Comparison of ENCODE assay signal across 1 cellular context in genomic region chr11:61369372-61370348, GRCh38.
TF ChIP-seq lines count a peak whose summit lies in the region.

No MANE protein-coding gene starts in this region.

TF ChIP-seq in HepG2, 621 proteins besides CTCF, POLR2A, EP300 and RAD21 (continued from another document and continues in another):
- TF ChIP-seq HHEX (CRISPR knock-in tag; IDR thresholded peaks at IDR 0.05) (no peak), CSRNP1 (CRISPR knock-in tag; IDR thresholded peaks at IDR 0.05) (no peak), ZGPAT (CRISPR knock-in tag; IDR thresholded peaks at IDR 0.05) (peak; percentile 78), ZNF329 (CRISPR knock-in tag; IDR thresholded peaks at IDR 0.05; ENCODE audit: low read depth) (no peak), ZNF441 (CRISPR knock-in tag; IDR thresholded peaks at IDR 0.05; ENCODE audit: borderline replicate concordance) (peak; percentile 83; the same call in 1 of the 2 replicates), STAG1 (CRISPR knock-in tag; IDR thresholded peaks at IDR 0.05) (no peak), ZNF30 (CRISPR knock-in tag; IDR thresholded peaks at IDR 0.05) (no peak), TFAP4 (IDR thresholded peaks at IDR 0.05; ENCODE audit: borderline replicate concordance, low read depth) (peak; percentile 98), ATF4 (CRISPR knock-in tag; IDR thresholded peaks at IDR 0.05) (peak in 1 of 2 experiments; percentile 66; a peak in 2 of 4 replicates), MAFF (IDR thresholded peaks at IDR 0.05; ENCODE audit: low read depth, low read length) (peak; percentile 26; the same call in 1 of the 2 replicates), ZKSCAN1 (IDR thresholded peaks at IDR 0.05; ENCODE audit: low read length) (no peak), RNF2 (conservative IDR thresholded peaks at IDR 0.05; ENCODE audit: low read depth) (no peak), ZNF282 (IDR thresholded peaks at IDR 0.05; ENCODE audit: partially characterized antibody) (no peak), CBX1 (IDR thresholded peaks at IDR 0.05; ENCODE audit: low read depth) (no peak), EED (CRISPR knock-in tag; IDR thresholded peaks at IDR 0.05) (no peak), ZNF33B (CRISPR knock-in tag; IDR thresholded peaks at IDR 0.05) (no peak), ZNF724P (CRISPR knock-in tag; IDR thresholded peaks at IDR 0.05; ENCODE audit: borderline replicate concordance) (no peak), ZSCAN9 (CRISPR knock-in tag; IDR thresholded peaks at IDR 0.05; ENCODE audit: borderline replicate concordance) (peak; percentile 37; the same call in 1 of the 2 replicates), MLXIP (CRISPR knock-in tag; IDR thresholded peaks at IDR 0.05; ENCODE audit: borderline replicate concordance) (no peak), CC2D1A (CRISPR knock-in tag; IDR thresholded peaks at IDR 0.05) (no peak), PHF8 (CRISPR knock-in tag; IDR thresholded peaks at IDR 0.05) (no peak), ETV5 (CRISPR knock-in tag; IDR thresholded peaks at IDR 0.05; ENCODE audit: borderline replicate concordance) (no peak), PLSCR1 (CRISPR knock-in tag; IDR thresholded peaks at IDR 0.05; ENCODE audit: borderline replicate concordance) (no peak), ZNF775 (CRISPR knock-in tag; IDR thresholded peaks at IDR 0.05; ENCODE audit: borderline replicate concordance) (no peak), ZFP36L2 (CRISPR knock-in tag; IDR thresholded peaks at IDR 0.05) (no peak), KLF12 (CRISPR knock-in tag; IDR thresholded peaks at IDR 0.05; ENCODE audit: borderline replicate concordance) (peak; percentile 51; the same call in 1 of the 2 replicates), DNMT1 (CRISPR knock-in tag; IDR thresholded peaks at IDR 0.05) (no peak), ZNF12 (CRISPR knock-in tag; IDR thresholded peaks at IDR 0.05) (no peak; the same call in 1 of the 2 replicates), NFYC (CRISPR knock-in tag; IDR thresholded peaks at IDR 0.05) (no peak), ZNF777 (CRISPR knock-in tag; IDR thresholded peaks at IDR 0.05) (no peak), HMG20B (CRISPR knock-in tag; conservative IDR thresholded peaks at IDR 0.05) (no peak), ZNF616 (CRISPR knock-in tag; IDR thresholded peaks at IDR 0.05; ENCODE audit: low read depth) (no peak), ZNF569 (CRISPR knock-in tag; IDR thresholded peaks at IDR 0.05; ENCODE audit: borderline replicate concordance) (0 out of 2 replicates have a peak, but pooled peaks have one; percentile 31), RAD51 (IDR thresholded peaks at IDR 0.05; ENCODE audit: borderline replicate concordance) (no peak), IKZF1 (IDR thresholded peaks at IDR 0.05) (no peak), ZNF839 (CRISPR knock-in tag; IDR thresholded peaks at IDR 0.05; ENCODE audit: borderline replicate concordance) (no peak), ZNF749 (CRISPR knock-in tag; IDR thresholded peaks at IDR 0.05; ENCODE audit: borderline replicate concordance) (no peak), THAP7 (CRISPR knock-in tag; IDR thresholded peaks at IDR 0.05) (no peak), ZNF619 (CRISPR knock-in tag; IDR thresholded peaks at IDR 0.05) (no peak), ZNF136 (CRISPR knock-in tag; IDR thresholded peaks at IDR 0.05; ENCODE audit: low read depth) (no peak), RORA (CRISPR knock-in tag; IDR thresholded peaks at IDR 0.05) (no peak), MNT (IDR thresholded peaks at IDR 0.05) (no peak), PHF21A (CRISPR knock-in tag; IDR thresholded peaks at IDR 0.05) (peak; percentile 54), TFDP1 (CRISPR knock-in tag; IDR thresholded peaks at IDR 0.05; ENCODE audit: borderline replicate concordance) (no peak), ZBTB33 (CRISPR knock-in tag; IDR thresholded peaks at IDR 0.05) (no peak), SSRP1 (CRISPR knock-in tag; IDR thresholded peaks at IDR 0.05) (no peak), RNF219 (CRISPR knock-in tag; IDR thresholded peaks at IDR 0.05) (no peak), ZNF800 (CRISPR knock-in tag; IDR thresholded peaks at IDR 0.05) (peak; percentile 59; the same call in 1 of the 2 replicates), U2AF1 (optimal IDR thresholded peaks at IDR 0.05; ENCODE audit: low read depth, low read length) (no peak)
